In genomic region chr12:108560752-108561719, GRCh38 we compare ENCODE assay signal across 8 cellular contexts. TPM values are rescaled to one million over a fixed set of nuclear protein-coding genes. Genes with fewer than 3 reads are reported as not detected.
DNase-seq lines count a peak whose midpoint lies in the region; ATAC-seq, FAIRE-seq and TF ChIP-seq lines count a peak whose summit lies in the region.

A gene with protein sequence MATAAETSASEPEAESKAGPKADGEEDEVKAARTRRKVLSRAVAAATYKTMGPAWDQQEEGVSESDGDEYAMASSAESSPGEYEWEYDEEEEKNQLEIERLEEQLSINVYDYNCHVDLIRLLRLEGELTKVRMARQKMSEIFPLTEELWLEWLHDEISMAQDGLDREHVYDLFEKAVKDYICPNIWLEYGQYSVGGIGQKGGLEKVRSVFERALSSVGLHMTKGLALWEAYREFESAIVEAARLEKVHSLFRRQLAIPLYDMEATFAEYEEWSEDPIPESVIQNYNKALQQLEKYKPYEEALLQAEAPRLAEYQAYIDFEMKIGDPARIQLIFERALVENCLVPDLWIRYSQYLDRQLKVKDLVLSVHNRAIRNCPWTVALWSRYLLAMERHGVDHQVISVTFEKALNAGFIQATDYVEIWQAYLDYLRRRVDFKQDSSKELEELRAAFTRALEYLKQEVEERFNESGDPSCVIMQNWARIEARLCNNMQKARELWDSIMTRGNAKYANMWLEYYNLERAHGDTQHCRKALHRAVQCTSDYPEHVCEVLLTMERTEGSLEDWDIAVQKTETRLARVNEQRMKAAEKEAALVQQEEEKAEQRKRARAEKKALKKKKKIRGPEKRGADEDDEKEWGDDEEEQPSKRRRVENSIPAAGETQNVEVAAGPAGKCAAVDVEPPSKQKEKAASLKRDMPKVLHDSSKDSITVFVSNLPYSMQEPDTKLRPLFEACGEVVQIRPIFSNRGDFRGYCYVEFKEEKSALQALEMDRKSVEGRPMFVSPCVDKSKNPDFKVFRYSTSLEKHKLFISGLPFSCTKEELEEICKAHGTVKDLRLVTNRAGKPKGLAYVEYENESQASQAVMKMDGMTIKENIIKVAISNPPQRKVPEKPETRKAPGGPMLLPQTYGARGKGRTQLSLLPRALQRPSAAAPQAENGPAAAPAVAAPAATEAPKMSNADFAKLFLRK (minus strand): TSS chr12:108561173. CDS start chr12:108561154, 19 bp downstream.

- H3K4me3 ChIP-seq in AG10803 (ENCODE audit: low read length) (peak within 1 kb of the TSS; percentile 100), kidney (ENCODE audit: low read length in 2 of 2) (peak within 1 kb of the TSS; percentile 83 to 98)

- H3K4me1 ChIP-seq in kidney (ENCODE audit: control insufficient read depth in 1 of 2, insufficient read depth in 1 of 2, low read depth in 1 of 2, low read length in 2 of 2) = peaks cover 19 to 30% of the 10 kb centered on the region in 2 donors

- peaks cover 13 to 18% of the 10 kb centered on the region in 2 donors for H3K36me3 ChIP-seq in kidney (ENCODE audit: control insufficient read depth in 1 of 2, insufficient read depth in 2 of 2, low read length in 2 of 2)

- H3K9me3 ChIP-seq in kidney (ENCODE audit: control insufficient read depth in 1 of 2, low read length in 2 of 2) = no peaks in the 10 kb centered on the region

- ATAC-seq in GM19035 (IDR thresholded peaks at IDR 0.05; ENCODE audit: unreplicated experiment) = peak; percentile 46
- ATAC-seq in HG03342 (IDR thresholded peaks at IDR 0.05; ENCODE audit: unreplicated experiment) = peak; percentile 35

- no peak for TF ChIP-seq CTCF in AG10803 (conservative IDR thresholded peaks at IDR 0.05; ENCODE audit: low read length)
- TF ChIP-seq CTCF in kidney (IDR thresholded peaks at IDR 0.05; ENCODE audit: borderline replicate concordance, extremely low read depth, insufficient read depth) = no peak

- H3K27ac ChIP-seq in kidney (ENCODE audit: low read depth in 2 of 2, low read length in 2 of 2) = peak within 1 kb of the TSS; percentile 92 to 97

- intact Hi-C loops in kidney (cut with DNase I) = no loop called here

- FAIRE-seq in kidney (lab: Jason Lieb, UNC) = no peak

- DNase-seq in AG10803 (ENCODE audit: low read depth) = peak; percentile 88
- peak; percentile 89 for DNase-seq in NCI-H460 (ENCODE audit: extremely low read depth, low read depth)
- peak; percentile 69 for DNase-seq in activated CD4-positive, alpha-beta T cell treated with anti-CD3 and anti-CD28 coated beads for 1 hour
- peak; percentile 83 for DNase-seq in cerebellum (ENCODE audit: low spot score)
- peak; percentile 91 for DNase-seq in kidney
- DNase-seq in stimulated activated CD4-positive, alpha-beta T cell treated with anti-CD3 and anti-CD28 coated beads, Interleukin-15, amount 100 ng/mL, for 1 hour (ENCODE audit: low read depth in 1 of 2, low spot score in 1 of 2) = peak; percentile 50 to 65

- peak within 1 kb of the TSS; percentile 75 to 95 for H3K9ac ChIP-seq in kidney (ENCODE audit: low read length in 2 of 2)

RNA-seq across cellular contexts. Expression of the gene that starts here (rescaled TPM):
- total RNA-seq in NCI-H460 (2014; rRNA removed; shearing (Covaris generic)) = 70.1 and 70.4 TPM in 2 replicates
- polyA plus RNA-seq in NCI-H460 (2014; cell fraction: nucleus; rRNA removed) = 57.1 and 75.2 TPM in 2 replicates
- total RNA-seq in cerebellum (112 TPM), kidney (59.1 TPM)
- 14.9 TPM for polyA plus RNA-seq in kidney (ENCODE audit: insufficient read depth, low read depth, low replicate concordance)

Comparison
In these comparisons a context has a peak if more than half of its experiments do, and no peak if none do; other contexts are left out.
1. Peak in every context shown above with its lines: DNase-seq, ATAC-seq, H3K4me3 ChIP-seq and H3K27ac ChIP-seq.